In genomic region chr2:39517622-39518021, GRCh38 we compare ENCODE assay signal across 1 cellular context.
TF ChIP-seq lines count a peak whose summit lies in the region.

No MANE protein-coding gene starts in this region.

TF ChIP-seq in GM23338, 12 proteins besides CTCF, POLR2A, EP300 and RAD21:
- TF ChIP-seq CREB1 (CRISPR knock-in tag; IDR thresholded peaks at IDR 0.05; ENCODE audit: low read depth) (no peak), JUNB (IDR thresholded peaks at IDR 0.05; ENCODE audit: unreplicated experiment) (no peak), STAT1 (IDR thresholded peaks at IDR 0.05; ENCODE audit: unreplicated experiment) (no peak), ZNF114 (CRISPR knock-in tag; IDR thresholded peaks at IDR 0.05) (no peak), NANOG (IDR thresholded peaks at IDR 0.05; ENCODE audit: borderline replicate concordance) (no peak), ZNF462 (CRISPR knock-in tag; IDR thresholded peaks at IDR 0.05) (no peak)
